Comparison of ENCODE assay signal across 1 cellular context in the genomic region with DNA sequence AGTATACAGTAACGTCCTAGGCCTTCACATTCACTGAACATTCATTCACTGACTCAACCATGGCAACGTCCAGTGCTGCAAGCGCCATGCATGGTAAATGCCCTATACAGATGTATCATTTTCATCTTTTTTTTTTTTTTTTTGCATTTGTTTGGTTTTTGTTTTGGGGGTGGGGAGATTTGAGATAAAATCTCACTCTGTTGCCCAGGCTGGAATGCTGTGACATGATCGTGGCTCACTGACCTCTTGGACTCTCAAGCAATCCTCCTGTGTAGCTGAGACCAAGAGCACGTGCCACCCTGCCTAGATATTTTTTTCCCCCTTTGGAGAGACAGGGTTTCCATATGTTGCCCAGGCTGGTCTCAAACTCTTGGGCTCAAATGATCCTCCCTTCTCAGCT.
TF ChIP-seq lines count a peak whose summit lies in the region.

No MANE protein-coding gene starts in this region.

TF ChIP-seq in HepG2, 621 proteins besides CTCF, POLR2A, EP300 and RAD21 (continued from another document and continues in another):
- TF ChIP-seq, protein P1, sequence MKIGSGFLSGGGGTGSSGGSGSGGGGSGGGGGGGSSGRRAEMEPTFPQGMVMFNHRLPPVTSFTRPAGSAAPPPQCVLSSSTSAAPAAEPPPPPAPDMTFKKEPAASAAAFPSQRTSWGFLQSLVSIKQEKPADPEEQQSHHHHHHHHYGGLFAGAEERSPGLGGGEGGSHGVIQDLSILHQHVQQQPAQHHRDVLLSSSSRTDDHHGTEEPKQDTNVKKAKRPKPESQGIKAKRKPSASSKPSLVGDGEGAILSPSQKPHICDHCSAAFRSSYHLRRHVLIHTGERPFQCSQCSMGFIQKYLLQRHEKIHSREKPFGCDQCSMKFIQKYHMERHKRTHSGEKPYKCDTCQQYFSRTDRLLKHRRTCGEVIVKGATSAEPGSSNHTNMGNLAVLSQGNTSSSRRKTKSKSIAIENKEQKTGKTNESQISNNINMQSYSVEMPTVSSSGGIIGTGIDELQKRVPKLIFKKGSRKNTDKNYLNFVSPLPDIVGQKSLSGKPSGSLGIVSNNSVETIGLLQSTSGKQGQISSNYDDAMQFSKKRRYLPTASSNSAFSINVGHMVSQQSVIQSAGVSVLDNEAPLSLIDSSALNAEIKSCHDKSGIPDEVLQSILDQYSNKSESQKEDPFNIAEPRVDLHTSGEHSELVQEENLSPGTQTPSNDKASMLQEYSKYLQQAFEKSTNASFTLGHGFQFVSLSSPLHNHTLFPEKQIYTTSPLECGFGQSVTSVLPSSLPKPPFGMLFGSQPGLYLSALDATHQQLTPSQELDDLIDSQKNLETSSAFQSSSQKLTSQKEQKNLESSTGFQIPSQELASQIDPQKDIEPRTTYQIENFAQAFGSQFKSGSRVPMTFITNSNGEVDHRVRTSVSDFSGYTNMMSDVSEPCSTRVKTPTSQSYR (CRISPR knock-in tag; IDR thresholded peaks at IDR 0.05; ENCODE audit: borderline replicate concordance) = peak; percentile 63; the same call in 1 of the 2 replicates
- peak; percentile 40; the same call in 1 of the 2 replicates for TF ChIP-seq ZMYM3 (CRISPR knock-in tag; IDR thresholded peaks at IDR 0.05)
- no peak for TF ChIP-seq FOXK1 (CRISPR knock-in tag; IDR thresholded peaks at IDR 0.05; ENCODE audit: borderline replicate concordance, low read depth)
- TF ChIP-seq, protein P2, sequence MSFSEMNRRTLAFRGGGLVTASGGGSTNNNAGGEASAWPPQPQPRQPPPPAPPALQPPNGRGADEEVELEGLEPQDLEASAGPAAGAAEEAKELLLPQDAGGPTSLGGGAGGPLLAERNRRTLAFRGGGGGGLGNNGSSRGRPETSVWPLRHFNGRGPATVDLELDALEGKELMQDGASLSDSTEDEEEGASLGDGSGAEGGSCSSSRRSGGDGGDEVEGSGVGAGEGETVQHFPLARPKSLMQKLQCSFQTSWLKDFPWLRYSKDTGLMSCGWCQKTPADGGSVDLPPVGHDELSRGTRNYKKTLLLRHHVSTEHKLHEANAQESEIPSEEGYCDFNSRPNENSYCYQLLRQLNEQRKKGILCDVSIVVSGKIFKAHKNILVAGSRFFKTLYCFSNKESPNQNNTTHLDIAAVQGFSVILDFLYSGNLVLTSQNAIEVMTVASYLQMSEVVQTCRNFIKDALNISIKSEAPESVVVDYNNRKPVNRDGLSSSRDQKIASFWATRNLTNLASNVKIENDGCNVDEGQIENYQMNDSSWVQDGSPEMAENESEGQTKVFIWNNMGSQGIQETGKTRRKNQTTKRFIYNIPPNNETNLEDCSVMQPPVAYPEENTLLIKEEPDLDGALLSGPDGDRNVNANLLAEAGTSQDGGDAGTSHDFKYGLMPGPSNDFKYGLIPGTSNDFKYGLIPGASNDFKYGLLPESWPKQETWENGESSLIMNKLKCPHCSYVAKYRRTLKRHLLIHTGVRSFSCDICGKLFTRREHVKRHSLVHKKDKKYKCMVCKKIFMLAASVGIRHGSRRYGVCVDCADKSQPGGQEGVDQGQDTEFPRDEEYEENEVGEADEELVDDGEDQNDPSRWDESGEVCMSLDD (CRISPR knock-in tag; IDR thresholded peaks at IDR 0.05; ENCODE audit: borderline replicate concordance) = no peak
- no peak for TF ChIP-seq CEBPB (IDR thresholded peaks at IDR 0.05; ENCODE audit: borderline replicate concordance, low read depth, low read length)
- no peak for TF ChIP-seq USF2 (IDR thresholded peaks at IDR 0.05; ENCODE audit: low read depth, low read length)
- TF ChIP-seq USF2 (CRISPR knock-in tag; IDR thresholded peaks at IDR 0.05; ENCODE audit: borderline replicate concordance) = peak; percentile 60; the same call in 1 of the 2 replicates
- no peak for TF ChIP-seq ZNF557 (CRISPR knock-in tag; IDR thresholded peaks at IDR 0.05)
- no peak for TF ChIP-seq ETV5 (CRISPR knock-in tag; IDR thresholded peaks at IDR 0.05; ENCODE audit: borderline replicate concordance)
- TF ChIP-seq, protein P3, sequence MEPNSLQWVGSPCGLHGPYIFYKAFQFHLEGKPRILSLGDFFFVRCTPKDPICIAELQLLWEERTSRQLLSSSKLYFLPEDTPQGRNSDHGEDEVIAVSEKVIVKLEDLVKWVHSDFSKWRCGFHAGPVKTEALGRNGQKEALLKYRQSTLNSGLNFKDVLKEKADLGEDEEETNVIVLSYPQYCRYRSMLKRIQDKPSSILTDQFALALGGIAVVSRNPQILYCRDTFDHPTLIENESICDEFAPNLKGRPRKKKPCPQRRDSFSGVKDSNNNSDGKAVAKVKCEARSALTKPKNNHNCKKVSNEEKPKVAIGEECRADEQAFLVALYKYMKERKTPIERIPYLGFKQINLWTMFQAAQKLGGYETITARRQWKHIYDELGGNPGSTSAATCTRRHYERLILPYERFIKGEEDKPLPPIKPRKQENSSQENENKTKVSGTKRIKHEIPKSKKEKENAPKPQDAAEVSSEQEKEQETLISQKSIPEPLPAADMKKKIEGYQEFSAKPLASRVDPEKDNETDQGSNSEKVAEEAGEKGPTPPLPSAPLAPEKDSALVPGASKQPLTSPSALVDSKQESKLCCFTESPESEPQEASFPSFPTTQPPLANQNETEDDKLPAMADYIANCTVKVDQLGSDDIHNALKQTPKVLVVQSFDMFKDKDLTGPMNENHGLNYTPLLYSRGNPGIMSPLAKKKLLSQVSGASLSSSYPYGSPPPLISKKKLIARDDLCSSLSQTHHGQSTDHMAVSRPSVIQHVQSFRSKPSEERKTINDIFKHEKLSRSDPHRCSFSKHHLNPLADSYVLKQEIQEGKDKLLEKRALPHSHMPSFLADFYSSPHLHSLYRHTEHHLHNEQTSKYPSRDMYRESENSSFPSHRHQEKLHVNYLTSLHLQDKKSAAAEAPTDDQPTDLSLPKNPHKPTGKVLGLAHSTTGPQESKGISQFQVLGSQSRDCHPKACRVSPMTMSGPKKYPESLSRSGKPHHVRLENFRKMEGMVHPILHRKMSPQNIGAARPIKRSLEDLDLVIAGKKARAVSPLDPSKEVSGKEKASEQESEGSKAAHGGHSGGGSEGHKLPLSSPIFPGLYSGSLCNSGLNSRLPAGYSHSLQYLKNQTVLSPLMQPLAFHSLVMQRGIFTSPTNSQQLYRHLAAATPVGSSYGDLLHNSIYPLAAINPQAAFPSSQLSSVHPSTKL (CRISPR knock-in tag; IDR thresholded peaks at IDR 0.05) = peak; percentile 85
- no peak for TF ChIP-seq ZNF678 (CRISPR knock-in tag; IDR thresholded peaks at IDR 0.05)
- peak; percentile 51; the same call in 1 of the 2 replicates for TF ChIP-seq SIX1 (CRISPR knock-in tag; IDR thresholded peaks at IDR 0.05; ENCODE audit: borderline replicate concordance)
- TF ChIP-seq RARG (CRISPR knock-in tag; IDR thresholded peaks at IDR 0.05; ENCODE audit: low read depth) = no peak
- peak; percentile 60; the same call in 1 of the 2 replicates for TF ChIP-seq NCOR1 (IDR thresholded peaks at IDR 0.05; ENCODE audit: borderline replicate concordance, low read length)
- 0 out of 2 replicates have a peak, but pooled peaks have one; percentile 42 for TF ChIP-seq ZSCAN25 (CRISPR knock-in tag; IDR thresholded peaks at IDR 0.05)
- no peak for TF ChIP-seq NFYC (CRISPR knock-in tag; IDR thresholded peaks at IDR 0.05)
- TF ChIP-seq, protein P4, sequence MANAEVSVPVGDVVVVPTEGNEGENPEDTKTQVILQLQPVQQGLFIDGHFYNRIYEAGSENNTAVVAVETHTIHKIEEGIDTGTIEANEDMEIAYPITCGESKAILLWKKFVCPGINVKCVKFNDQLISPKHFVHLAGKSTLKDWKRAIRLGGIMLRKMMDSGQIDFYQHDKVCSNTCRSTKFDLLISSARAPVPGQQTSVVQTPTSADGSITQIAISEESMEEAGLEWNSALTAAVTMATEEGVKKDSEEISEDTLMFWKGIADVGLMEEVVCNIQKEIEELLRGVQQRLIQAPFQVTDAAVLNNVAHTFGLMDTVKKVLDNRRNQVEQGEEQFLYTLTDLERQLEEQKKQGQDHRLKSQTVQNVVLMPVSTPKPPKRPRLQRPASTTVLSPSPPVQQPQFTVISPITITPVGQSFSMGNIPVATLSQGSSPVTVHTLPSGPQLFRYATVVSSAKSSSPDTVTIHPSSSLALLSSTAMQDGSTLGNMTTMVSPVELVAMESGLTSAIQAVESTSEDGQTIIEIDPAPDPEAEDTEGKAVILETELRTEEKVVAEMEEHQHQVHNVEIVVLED (CRISPR knock-in tag; IDR thresholded peaks at IDR 0.05; ENCODE audit: borderline replicate concordance) = no peak
- TF ChIP-seq KLF15 (CRISPR knock-in tag; IDR thresholded peaks at IDR 0.05; ENCODE audit: borderline replicate concordance) = no peak
- TF ChIP-seq, protein P5, sequence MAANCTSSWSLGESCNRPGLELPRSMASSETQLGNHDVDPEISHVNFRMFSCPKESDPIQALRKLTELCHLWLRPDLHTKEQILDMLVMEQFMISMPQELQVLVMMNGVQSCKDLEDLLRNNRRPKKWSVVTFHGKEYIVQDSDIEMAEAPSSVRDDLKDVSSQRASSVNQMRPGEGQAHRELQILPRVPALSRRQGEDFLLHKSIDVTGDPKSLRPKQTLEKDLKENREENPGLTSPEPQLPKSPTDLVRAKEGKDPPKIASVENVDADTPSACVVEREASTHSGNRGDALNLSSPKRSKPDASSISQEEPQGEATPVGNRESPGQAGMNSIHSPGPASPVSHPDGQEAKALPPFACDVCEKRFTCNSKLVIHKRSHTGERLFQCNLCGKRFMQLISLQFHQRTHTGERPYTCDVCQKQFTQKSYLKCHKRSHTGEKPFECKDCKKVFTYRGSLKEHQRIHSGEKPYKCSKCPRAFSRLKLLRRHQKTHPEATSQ (CRISPR knock-in tag; IDR thresholded peaks at IDR 0.05; ENCODE audit: borderline replicate concordance) = no peak
- peak; percentile 40; the same call in 1 of the 2 replicates for TF ChIP-seq MNT (IDR thresholded peaks at IDR 0.05)
- TF ChIP-seq TEAD3 (CRISPR knock-in tag; optimal IDR thresholded peaks at IDR 0.05; ENCODE audit: borderline replicate concordance) = peak; percentile 90
- no peak for TF ChIP-seq ZNF318 (CRISPR knock-in tag; IDR thresholded peaks at IDR 0.05)
